Comparison of ENCODE assay signal across 20 cellular contexts in the genomic region with DNA sequence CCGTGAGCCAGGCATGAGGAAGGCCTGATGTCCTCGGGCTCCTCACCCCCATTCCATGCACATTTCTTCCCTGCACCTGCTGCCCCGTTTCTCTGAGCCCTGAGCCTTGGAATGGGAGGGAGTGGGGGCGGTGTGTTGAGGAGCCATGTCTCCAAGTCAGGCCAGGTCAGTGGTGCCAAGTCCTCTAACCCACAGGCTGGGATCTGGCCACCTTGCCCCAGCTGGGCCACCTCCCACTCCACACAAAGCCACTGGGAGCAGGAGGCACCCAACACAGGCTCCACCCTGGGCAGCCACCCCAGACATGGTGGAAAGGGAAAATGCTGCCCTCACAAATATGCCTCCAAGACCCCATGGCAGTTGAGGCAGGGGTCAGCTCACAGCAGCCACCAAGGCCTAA.
"Had no signal": no experiment of that assay in that cellular context is flagged by ENCODE, and none has a peak within 500 bp of the region (broad histone marks: within the 10 kb centered on the region; RNA-seq: fewer than 3 reads in every experiment).

No MANE protein-coding gene starts in this region.

- H3K4me3 ChIP-seq: ascending aorta, smooth muscle cell, stomach, thoracic aorta, upper lobe of left lung had no signal

- ATAC-seq: activated T-cell treated with anti-CD3 and anti-CD28 coated beads, Interleukin-2, amount 50 U/mL, for 72 hours; stimulated activated effector memory CD8-positive, alpha-beta T cell treated with anti-CD3 and anti-CD28 coated beads, Interleukin-12 subunit alpha, Interleukin-12 subunit beta, amount 100 ng/mL, for 72 hours had no signal

- H3K9me3 Mint-ChIP-seq: activated T-cell treated with anti-CD3 and anti-CD28 coated beads, Interleukin-2, amount 50 U/mL, for 72 hours; immature natural killer cell; nephron; stimulated activated effector memory CD8-positive, alpha-beta T cell treated with anti-CD3 and anti-CD28 coated beads, Interleukin-12 subunit alpha, Interleukin-12 subunit beta, amount 100 ng/mL, for 72 hours had no signal

- H3K4me2 ChIP-seq: smooth muscle cell had no signal

- H3K27ac Mint-ChIP-seq: activated T-cell treated with anti-CD3 and anti-CD28 coated beads, Interleukin-2, amount 50 U/mL, for 72 hours; immature natural killer cell had no signal

- H3K9me3 ChIP-seq: ascending aorta, stomach, thoracic aorta, upper lobe of left lung had no signal

- H3K27ac ChIP-seq: ascending aorta, thoracic aorta, WERI-Rb-1 had no signal

- H3K27me3 ChIP-seq: ascending aorta, stomach, upper lobe of left lung had no signal

- DNase-seq: activated CD4-positive, alpha-beta T cell treated with anti-CD3 and anti-CD28 coated beads for 1 hour; activated CD4-positive, alpha-beta T cell treated with anti-CD3 and anti-CD28 coated beads, Interleukin-2, amount 50 U/mL, for 4 hours; activated effector memory CD4-positive, alpha-beta T cell treated with anti-CD3 and anti-CD28 coated beads, Interleukin-2, amount 50 U/mL, for 16 hours; activated naive CD4-positive, alpha-beta T cell treated with anti-CD3 and anti-CD28 coated beads, Interleukin-2, amount 50 U/mL, for 16 hours; activated T-cell treated with anti-CD3 and anti-CD28 coated beads, Interleukin-2, amount 50 U/mL, for 72 hours; foreskin melanocyte; immature natural killer cell; midbrain; nucleus accumbens; stimulated activated CD4-positive, alpha-beta T cell treated with anti-CD3 and anti-CD28 coated beads, Interleukin-4, amount 100 ng/mL, for 24 hours; stomach; SW 1271; T-helper 2 cell; upper lobe of left lung; WERI-Rb-1 had no signal

- H3K36me3 ChIP-seq: WERI-Rb-1 had no signal

- H3K4me3 Mint-ChIP-seq: activated T-cell treated with anti-CD3 and anti-CD28 coated beads, Interleukin-2, amount 50 U/mL, for 72 hours; immature natural killer cell; nephron; stimulated activated effector memory CD8-positive, alpha-beta T cell treated with anti-CD3 and anti-CD28 coated beads, Interleukin-12 subunit alpha, Interleukin-12 subunit beta, amount 100 ng/mL, for 72 hours had no signal
